Comparison of ENCODE assay signal across 8 cellular contexts in the genomic region with DNA sequence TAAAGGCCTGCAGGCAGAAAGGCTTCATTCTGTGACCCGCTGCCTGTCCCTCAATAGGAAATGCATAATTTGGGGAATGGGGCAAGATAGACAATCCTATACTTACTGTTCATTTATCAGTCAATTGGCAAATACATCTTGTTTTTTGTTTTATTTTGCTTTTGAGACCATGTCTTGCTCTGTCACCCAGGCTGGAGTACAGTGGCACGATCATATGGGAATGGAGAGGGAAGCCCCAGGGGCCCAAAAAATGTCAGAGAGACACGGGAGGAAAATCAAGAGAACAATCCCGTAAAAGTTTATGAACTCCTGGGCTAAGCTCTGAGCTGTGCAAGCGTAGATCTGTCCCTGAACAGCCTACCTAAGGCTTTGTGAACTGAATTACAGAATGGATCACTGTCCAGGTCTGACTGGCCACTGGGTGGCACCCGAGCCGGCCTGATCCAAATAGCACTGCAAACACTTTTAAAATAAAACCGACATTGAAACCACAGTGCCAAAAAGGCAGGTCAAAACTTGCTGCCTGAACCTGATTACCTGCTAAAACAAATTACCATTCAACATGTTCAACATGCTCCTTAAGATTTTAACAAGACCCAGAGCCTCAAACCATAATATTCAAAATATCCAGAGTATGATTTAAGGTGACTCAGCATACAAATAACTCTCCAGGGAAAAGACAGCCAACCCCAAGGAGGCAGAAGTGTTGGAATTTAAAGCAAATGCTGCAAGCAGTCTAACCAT. TPM values are rescaled to one million over a fixed set of nuclear protein-coding genes. Genes with fewer than 3 reads are reported as not detected.
DNase-seq lines count a peak whose midpoint lies in the region; ATAC-seq, FAIRE-seq and TF ChIP-seq lines count a peak whose summit lies in the region.

No MANE protein-coding gene starts in this region.

- no peaks in the 10 kb centered on the region for H3F3A ChIP-seq in OCI-LY1 (ENCODE audit: insufficient read depth, low read length)

- no peaks in the 10 kb centered on the region for H3K79me2 ChIP-seq in OCI-LY1 (ENCODE audit: insufficient read depth, low read length)

- H2AFZ ChIP-seq in OCI-LY1 (ENCODE audit: low read length), result no peak overlapping the region

- H3K36me3 Mint-ChIP-seq in glutamatergic neuron (ENCODE audit: unreplicated experiment), result no peaks in the 10 kb centered on the region

- peaks cover 2% of the 10 kb centered on the region for H3K4me1 ChIP-seq in OCI-LY1 (ENCODE audit: insufficient read depth, low read length, severe bottlenecking)
- H3K4me1 ChIP-seq in pancreas, result no peaks in the 10 kb centered on the region

- no peaks in the 10 kb centered on the region for H4K20me1 ChIP-seq in OCI-LY1 (ENCODE audit: insufficient read depth, low read length)

- no peak for FAIRE-seq in pancreas (lab: Jason Lieb, UNC)

- no peaks in the 10 kb centered on the region for H3K9me3 ChIP-seq in OCI-LY1 (ENCODE audit: low read length)
- H3K9me3 ChIP-seq in pancreas, result no peaks in the 10 kb centered on the region

- H3K4me3 ChIP-seq in OCI-LY1 (ENCODE audit: low read depth, low read length, poor library complexity, severe bottlenecking) (no peak overlapping the region), pancreas (no peak overlapping the region)

- H3K27me3 Mint-ChIP-seq in glutamatergic neuron (ENCODE audit: unreplicated experiment), result no peaks in the 10 kb centered on the region

- no peak overlapping the region for H3K9ac ChIP-seq in OCI-LY1 (ENCODE audit: low read length)

- H3K27me3 ChIP-seq in OCI-LY1 (ENCODE audit: insufficient read depth, low read length) (no peaks in the 10 kb centered on the region), pancreas (no peaks in the 10 kb centered on the region)

- intact Hi-C loops in pancreas (cut with DNase I), result loop anchor here in 1 of 3 donors (5.0 to 10.0 kb wide), 2 partner anchors 47 to 89 kb away; a partner anchor contains a TSS

- DNase-seq in COLO668 (lab: John Stamatoyannopoulos, UW; ENCODE audit: unreplicated experiment) (peak; percentile 34), glutamatergic neuron (peak; percentile 54), pancreas (peak in 5 of 6 donors; percentile 46 to 74 (median 55)), OCI-M2 (lab: John Stamatoyannopoulos, UW; ENCODE audit: unreplicated experiment) (no peak)
- DNase-seq in activated naive CD4-positive, alpha-beta T cell treated with anti-CD3 and anti-CD28 coated beads, Interleukin-2, amount 50 U/mL, for 16 hours, result peak; percentile 38

- no peak overlapping the region for H3K4me3 Mint-ChIP-seq in glutamatergic neuron (ENCODE audit: unreplicated experiment)

- peaks cover 3% of the 10 kb centered on the region for H3K9me3 Mint-ChIP-seq in glutamatergic neuron (ENCODE audit: unreplicated experiment)

- ATAC-seq in HG02798 (IDR thresholded peaks at IDR 0.05; ENCODE audit: poor library complexity, unreplicated experiment) (peak; percentile 32), pancreas (peak; percentile 92 to 99 (median 96)), HG03457 (IDR thresholded peaks at IDR 0.05; ENCODE audit: unreplicated experiment) (no peak)

- TF ChIP-seq CTCF in OCI-LY1 (IDR thresholded peaks at IDR 0.05; ENCODE audit: low read length) (peak; percentile 60; the same call in 1 of the 2 replicates), glutamatergic neuron (IDR thresholded peaks at IDR 0.05; ENCODE audit: partially characterized antibody, unreplicated experiment) (peak; percentile 20), pancreas (IDR thresholded peaks at IDR 0.05) (peak; percentile 26 to 65 (median 57))

- 28 to 30% methylated on average over 8 of the region's 8 CpGs for WGBS in pancreas, 2 donors

- no peak overlapping the region for H3K4me2 ChIP-seq in OCI-LY1 (ENCODE audit: low read length)

- peaks cover 9% of the 10 kb centered on the region for H3K36me3 ChIP-seq in OCI-LY1 (ENCODE audit: insufficient read depth, low read length)
- peaks cover 0 to 12% (median 7%) of the 10 kb centered on the region in 3 donors for H3K36me3 ChIP-seq in pancreas

- H3K4me1 Mint-ChIP-seq in glutamatergic neuron (ENCODE audit: low read depth, unreplicated experiment), result peaks cover 9% of the 10 kb centered on the region

- H3K9me2 ChIP-seq in OCI-LY1 (ENCODE audit: low read depth, low read length), result no peaks in the 10 kb centered on the region

- H3K27ac ChIP-seq in OCI-LY1 (ENCODE audit: low read depth, low read length, poor library complexity, severe bottlenecking), result no peak overlapping the region
- H3K27ac ChIP-seq in pancreas, result no peak overlapping the region

- H3K27ac Mint-ChIP-seq in glutamatergic neuron (ENCODE audit: unreplicated experiment), result no peak overlapping the region

RNA-seq across cellular contexts. Expression of a gene that starts 11.8 kb away (rescaled TPM):
- total RNA-seq in glutamatergic neuron (ENCODE audit: unreplicated experiment) (25.9 TPM), pancreas (10 to 100 TPM; 14.2 to 31.0 (median 23.8) TPM)
- 10 to 100 TPM; 29.5 to 39.6 TPM for polyA plus RNA-seq in pancreas

RNA-seq across cellular contexts. Expression of a gene that starts 17.3 kb away (rescaled TPM):
- 228 TPM for total RNA-seq in glutamatergic neuron (ENCODE audit: unreplicated experiment)
- total RNA-seq in pancreas, result 10 to 100 TPM; 38.5 to 63.0 (median 54.0) TPM
- 100 to 1,000 TPM in 1 of 2 donors, 10 to 100 TPM in 1; 74.7 to 111 TPM for polyA plus RNA-seq in pancreas

RNA-seq across cellular contexts. Expression of a gene that starts 30.5 kb away (rescaled TPM):
- total RNA-seq in glutamatergic neuron (ENCODE audit: unreplicated experiment) (966 TPM), pancreas (100 to 1,000 TPM in 1 of 6 donors, 10 to 100 TPM in 5; 41.0 to 117 (median 58.3) TPM)
- polyA plus RNA-seq in pancreas, result 100 to 1,000 TPM; 128 to 276 TPM

RNA-seq across cellular contexts. Expression of a gene that starts 35.0 kb away (rescaled TPM):
- 48.8 TPM for total RNA-seq in glutamatergic neuron (ENCODE audit: unreplicated experiment)
- under 1 TPM in 5 of 6 donors, not detected in 1; 0.12 to 0.34 (median 0.20) TPM for total RNA-seq in pancreas
- polyA plus RNA-seq in pancreas, result 1 to 10 TPM; 1.4 to 2.7 TPM

RNA-seq across cellular contexts. Expression of a gene that starts 36.7 kb away (rescaled TPM):
- total RNA-seq in glutamatergic neuron (ENCODE audit: unreplicated experiment) (7.3 TPM), pancreas (under 1 TPM in 5 of 6 donors, not detected in 1; 0.15 to 0.32 (median 0.19) TPM)
- polyA plus RNA-seq in pancreas, result under 1 TPM; 0.70 to 0.91 TPM
